ENCODE assay signal across 1 cellular context in genomic region chr12:85835417-85835809, GRCh38.
TF ChIP-seq lines count a peak whose summit lies in the region.

No MANE protein-coding gene starts in this region.

TF ChIP-seq in IMR-90, 13 proteins besides CTCF, POLR2A, EP300 and RAD21 (continued from another document):
- TF ChIP-seq MAFK (IDR thresholded peaks at IDR 0.05; ENCODE audit: low read depth, low read length) (no peak), MXI1 (IDR thresholded peaks at IDR 0.05; ENCODE audit: borderline replicate concordance, low read depth, low read length) (no peak), ELK1 (IDR thresholded peaks at IDR 0.05; ENCODE audit: borderline replicate concordance, low read depth, low read length) (no peak), BHLHE40 (IDR thresholded peaks at IDR 0.05; ENCODE audit: low read depth, low read length) (no peak), CHD1 (IDR thresholded peaks at IDR 0.05; ENCODE audit: low read depth, low read length) (no peak)
